ENCODE assay signal across 8 cellular contexts in genomic region chr17:59914274-59914854, GRCh38. TPM values are rescaled to one million over a fixed set of nuclear protein-coding genes. Genes with fewer than 3 reads are reported as not detected.
DNase-seq lines count a peak whose midpoint lies in the region; ATAC-seq and TF ChIP-seq lines count a peak whose summit lies in the region.

No MANE protein-coding gene starts in this region.

- H3K9me3 Mint-ChIP-seq in osteocyte (ENCODE audit: unreplicated experiment) = no peaks in the 10 kb centered on the region

- peaks cover 3% of the 10 kb centered on the region for H3K4me1 ChIP-seq in RWPE2 (ENCODE audit: insufficient read depth, poor library complexity, severe bottlenecking)
- H3K4me1 ChIP-seq in esophagus muscularis mucosa = peaks cover 0 to 7% (median 3%) of the 10 kb centered on the region in 4 donors

- no peaks in the 10 kb centered on the region for H3K27me3 Mint-ChIP-seq in osteocyte (ENCODE audit: unreplicated experiment)

- TF ChIP-seq CTCF in RWPE2 (IDR thresholded peaks at IDR 0.05; ENCODE audit: poor library complexity, severe bottlenecking) (peak; percentile 91), esophagus muscularis mucosa (IDR thresholded peaks at IDR 0.05) (peak; percentile 57 to 68 (median 64)), osteocyte (IDR thresholded peaks at IDR 0.05) (peak; percentile 74)

- H3K27ac ChIP-seq in RWPE2 (ENCODE audit: poor library complexity, severe bottlenecking) (no peak overlapping the region), esophagus muscularis mucosa (replicated peaks in 1 of 4) (no peak overlapping the region)

- intact Hi-C loops in esophagus muscularis mucosa (cut with DNase I) = no loop called here

- H3K4me3 ChIP-seq in RWPE2 (ENCODE audit: severe bottlenecking) (no peak overlapping the region), esophagus muscularis mucosa (no peak overlapping the region)

- peaks cover 92% of the 10 kb centered on the region for H3K36me3 ChIP-seq in RWPE2 (ENCODE audit: low read depth)
- peaks cover 15 to 87% (median 71%) of the 10 kb centered on the region in 4 donors for H3K36me3 ChIP-seq in esophagus muscularis mucosa

- H3K36me3 Mint-ChIP-seq in osteocyte (ENCODE audit: unreplicated experiment) = peaks cover 26% of the 10 kb centered on the region

- TF ChIP-seq POLR2A in esophagus muscularis mucosa (IDR thresholded peaks at IDR 0.05; ENCODE audit: low read depth) = no peak

- DNase-seq in NCI-H187 treated with DMSO at 0.1 percent for 48 hours (lab: John Stamatoyannopoulos, UW) = peak; percentile 3
- no peak for DNase-seq in NCI-H187 (lab: John Stamatoyannopoulos, UW)
- DNase-seq in Kasumi-1 (lab: John Stamatoyannopoulos, UW) = peak; percentile 66 to 86
- no peak for DNase-seq in RWPE2 (ENCODE audit: low spot score)
- no peak for DNase-seq in esophagus muscularis mucosa (ENCODE audit: extremely low spot score)
- no peak for DNase-seq in osteocyte (ENCODE audit: extremely low spot score, unreplicated experiment)

- no peaks in the 10 kb centered on the region for H3K27me3 ChIP-seq in RWPE2 (ENCODE audit: insufficient read depth, poor library complexity, severe bottlenecking)
- H3K27me3 ChIP-seq in esophagus muscularis mucosa = no peaks in the 10 kb centered on the region

- H3K27ac Mint-ChIP-seq in osteocyte (ENCODE audit: unreplicated experiment) = no peak overlapping the region

- no peaks in the 10 kb centered on the region for H3K4me1 Mint-ChIP-seq in osteocyte (ENCODE audit: unreplicated experiment)

- no peaks in the 10 kb centered on the region for H3K9me3 ChIP-seq in RWPE2 (ENCODE audit: severe bottlenecking)
- no peaks in the 10 kb centered on the region for H3K9me3 ChIP-seq in esophagus muscularis mucosa

- ATAC-seq in RWPE2 (ENCODE audit: low read depth) (no peak), GM19397 (IDR thresholded peaks at IDR 0.05; ENCODE audit: unreplicated experiment) (no peak), GM18873 (IDR thresholded peaks at IDR 0.05; ENCODE audit: low FRiP score, unreplicated experiment) (no peak)

- no peak overlapping the region for H3K4me3 Mint-ChIP-seq in osteocyte (ENCODE audit: unreplicated experiment)

- no peak for TF ChIP-seq EP300 in esophagus muscularis mucosa (IDR thresholded peaks at IDR 0.05)

- 63% methylated on average over 1 of the region's 1 CpG for WGBS in esophagus muscularis mucosa

RNA-seq across cellular contexts. Expression of gene RPS6KB1, which starts 21.4 kb away (rescaled TPM):
- total RNA-seq in esophagus muscularis mucosa (10 to 100 TPM; 26.6 to 45.2 (median 33.4) TPM), osteocyte (38.6 and 40.1 TPM in 2 replicates)

RNA-seq across cellular contexts. Expression of gene TUBD1, which starts 21.6 kb away (rescaled TPM):
- total RNA-seq in esophagus muscularis mucosa (10 to 100 TPM in 1 of 4 donors, 1 to 10 TPM in 3; 5.6 to 10.4 (median 7.0) TPM), osteocyte (6.9 and 7.9 TPM in 2 replicates)

RNA-seq across cellular contexts. Expression of gene RNFT1, which starts 50.2 kb away (rescaled TPM):
- total RNA-seq in esophagus muscularis mucosa = 10 to 100 TPM in 1 of 4 donors, 1 to 10 TPM in 3; 6.2 to 10.8 (median 9.1) TPM
- 26.8 and 27.0 TPM in 2 replicates for total RNA-seq in osteocyte

Comparison
In these comparisons a context has a peak if more than half of its experiments do, and no peak if none do; other contexts are left out.
1. DNase-seq: peak in NCI-H187 treated with DMSO at 0.1 percent for 48 hours (single experiment) and Kasumi-1 (2 of 2); none in NCI-H187 (0 of 2), RWPE2 (single experiment), esophagus muscularis mucosa (single experiment) and osteocyte (single experiment).
2. Peak in every context shown above with its lines, with median percentiles within 50 percentile points of each other: CTCF ChIP-seq.